In the genomic region with DNA sequence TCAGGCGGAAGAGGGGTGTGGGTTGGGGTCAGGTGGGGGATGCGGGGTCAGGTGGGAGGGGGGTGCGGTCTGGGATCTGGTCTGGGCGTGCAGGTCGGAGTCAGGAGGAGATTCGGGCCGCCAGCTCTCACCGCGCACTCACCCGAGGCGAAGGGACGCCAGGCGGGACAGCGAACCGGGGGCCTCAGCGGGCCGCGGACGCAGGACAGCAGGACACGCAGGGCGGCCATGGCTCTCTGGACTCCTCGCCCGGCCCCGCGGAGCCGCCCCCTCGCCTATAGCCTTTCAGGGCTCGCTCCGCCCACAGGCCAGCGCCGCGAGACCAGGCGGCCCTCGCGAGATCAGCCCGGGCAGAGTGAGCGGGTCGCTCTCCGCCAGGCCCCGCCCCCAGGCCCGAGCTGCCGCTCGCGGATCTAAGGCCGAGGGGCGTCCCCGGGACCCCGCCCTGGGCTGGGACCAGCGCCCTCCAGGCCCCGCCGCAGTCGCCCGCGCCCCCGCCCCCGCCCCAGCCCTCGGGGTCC, we compare ENCODE assay signal across 1 cellular context.
TF ChIP-seq lines count a peak whose summit lies in the region.

A gene (minus strand): TSS at position 251 of the 521 bp plus-strand sequence. CDS start 21 bp downstream, at position 230.

TF ChIP-seq in HepG2, 621 proteins besides CTCF, POLR2A, EP300 and RAD21 (continued from another document and continues in another):
- TF ChIP-seq BRD4 (CRISPR knock-in tag; IDR thresholded peaks at IDR 0.05): peak; percentile 65; the same call in 1 of the 2 replicates
- peak; percentile 80; the same call in 1 of the 2 replicates for TF ChIP-seq ZNF776 (CRISPR knock-in tag; IDR thresholded peaks at IDR 0.05)
- TF ChIP-seq PAWR (CRISPR knock-in tag; IDR thresholded peaks at IDR 0.05; ENCODE audit: borderline replicate concordance): no peak
- peak; percentile 58; the same call in 1 of the 2 replicates for TF ChIP-seq PHF20 (CRISPR knock-in tag; IDR thresholded peaks at IDR 0.05)
- TF ChIP-seq, protein P1, sequence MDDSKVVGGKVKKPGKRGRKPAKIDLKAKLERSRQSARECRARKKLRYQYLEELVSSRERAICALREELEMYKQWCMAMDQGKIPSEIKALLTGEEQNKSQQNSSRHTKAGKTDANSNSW (CRISPR knock-in tag; IDR thresholded peaks at IDR 0.05; ENCODE audit: borderline replicate concordance): no peak
- TF ChIP-seq ZNF788 (CRISPR knock-in tag; IDR thresholded peaks at IDR 0.05; ENCODE audit: borderline replicate concordance): peak; percentile 62; the same call in 1 of the 2 replicates
- peak; percentile 38; the same call in 1 of the 2 replicates for TF ChIP-seq ZNF605 (CRISPR knock-in tag; IDR thresholded peaks at IDR 0.05)
- 0 out of 2 replicates have a peak, but pooled peaks have one; percentile 52 for TF ChIP-seq ZFP62 (CRISPR knock-in tag; IDR thresholded peaks at IDR 0.05)
- TF ChIP-seq, protein P2, sequence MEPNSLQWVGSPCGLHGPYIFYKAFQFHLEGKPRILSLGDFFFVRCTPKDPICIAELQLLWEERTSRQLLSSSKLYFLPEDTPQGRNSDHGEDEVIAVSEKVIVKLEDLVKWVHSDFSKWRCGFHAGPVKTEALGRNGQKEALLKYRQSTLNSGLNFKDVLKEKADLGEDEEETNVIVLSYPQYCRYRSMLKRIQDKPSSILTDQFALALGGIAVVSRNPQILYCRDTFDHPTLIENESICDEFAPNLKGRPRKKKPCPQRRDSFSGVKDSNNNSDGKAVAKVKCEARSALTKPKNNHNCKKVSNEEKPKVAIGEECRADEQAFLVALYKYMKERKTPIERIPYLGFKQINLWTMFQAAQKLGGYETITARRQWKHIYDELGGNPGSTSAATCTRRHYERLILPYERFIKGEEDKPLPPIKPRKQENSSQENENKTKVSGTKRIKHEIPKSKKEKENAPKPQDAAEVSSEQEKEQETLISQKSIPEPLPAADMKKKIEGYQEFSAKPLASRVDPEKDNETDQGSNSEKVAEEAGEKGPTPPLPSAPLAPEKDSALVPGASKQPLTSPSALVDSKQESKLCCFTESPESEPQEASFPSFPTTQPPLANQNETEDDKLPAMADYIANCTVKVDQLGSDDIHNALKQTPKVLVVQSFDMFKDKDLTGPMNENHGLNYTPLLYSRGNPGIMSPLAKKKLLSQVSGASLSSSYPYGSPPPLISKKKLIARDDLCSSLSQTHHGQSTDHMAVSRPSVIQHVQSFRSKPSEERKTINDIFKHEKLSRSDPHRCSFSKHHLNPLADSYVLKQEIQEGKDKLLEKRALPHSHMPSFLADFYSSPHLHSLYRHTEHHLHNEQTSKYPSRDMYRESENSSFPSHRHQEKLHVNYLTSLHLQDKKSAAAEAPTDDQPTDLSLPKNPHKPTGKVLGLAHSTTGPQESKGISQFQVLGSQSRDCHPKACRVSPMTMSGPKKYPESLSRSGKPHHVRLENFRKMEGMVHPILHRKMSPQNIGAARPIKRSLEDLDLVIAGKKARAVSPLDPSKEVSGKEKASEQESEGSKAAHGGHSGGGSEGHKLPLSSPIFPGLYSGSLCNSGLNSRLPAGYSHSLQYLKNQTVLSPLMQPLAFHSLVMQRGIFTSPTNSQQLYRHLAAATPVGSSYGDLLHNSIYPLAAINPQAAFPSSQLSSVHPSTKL (CRISPR knock-in tag; IDR thresholded peaks at IDR 0.05): 0 out of 2 replicates have a peak, but pooled peaks have one; percentile 8
- TF ChIP-seq, protein P3, sequence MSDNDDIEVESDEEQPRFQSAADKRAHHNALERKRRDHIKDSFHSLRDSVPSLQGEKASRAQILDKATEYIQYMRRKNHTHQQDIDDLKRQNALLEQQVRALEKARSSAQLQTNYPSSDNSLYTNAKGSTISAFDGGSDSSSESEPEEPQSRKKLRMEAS (IDR thresholded peaks at IDR 0.05): no peak; the same call in 1 of the 2 replicates
- peak; percentile 46; the same call in 1 of the 2 replicates for TF ChIP-seq NR2C2 (CRISPR knock-in tag; IDR thresholded peaks at IDR 0.05; ENCODE audit: borderline replicate concordance)
- TF ChIP-seq MEIS2 (CRISPR knock-in tag; IDR thresholded peaks at IDR 0.05): 0 out of 2 replicates have a peak, but pooled peaks have one; percentile 24
- TF ChIP-seq FOSL2 (CRISPR knock-in tag; IDR thresholded peaks at IDR 0.05): peak; percentile 42; the same call in 1 of the 2 replicates
- no peak for TF ChIP-seq CREB1 (IDR thresholded peaks at IDR 0.05)
- no peak for TF ChIP-seq CREB1 (CRISPR knock-in tag; IDR thresholded peaks at IDR 0.05)
- TF ChIP-seq SIN3A (IDR thresholded peaks at IDR 0.05; ENCODE audit: borderline replicate concordance, low read depth, low read length): peak; percentile 82; the same call in 1 of the 2 replicates
- peak; percentile 92 for TF ChIP-seq PHF8 (CRISPR knock-in tag; IDR thresholded peaks at IDR 0.05)
- TF ChIP-seq YY1 (IDR thresholded peaks at IDR 0.05; ENCODE audit: insufficient read depth, insufficient replicate concordance, low read depth, low read length): peak; percentile 93
- TF ChIP-seq, protein P4, sequence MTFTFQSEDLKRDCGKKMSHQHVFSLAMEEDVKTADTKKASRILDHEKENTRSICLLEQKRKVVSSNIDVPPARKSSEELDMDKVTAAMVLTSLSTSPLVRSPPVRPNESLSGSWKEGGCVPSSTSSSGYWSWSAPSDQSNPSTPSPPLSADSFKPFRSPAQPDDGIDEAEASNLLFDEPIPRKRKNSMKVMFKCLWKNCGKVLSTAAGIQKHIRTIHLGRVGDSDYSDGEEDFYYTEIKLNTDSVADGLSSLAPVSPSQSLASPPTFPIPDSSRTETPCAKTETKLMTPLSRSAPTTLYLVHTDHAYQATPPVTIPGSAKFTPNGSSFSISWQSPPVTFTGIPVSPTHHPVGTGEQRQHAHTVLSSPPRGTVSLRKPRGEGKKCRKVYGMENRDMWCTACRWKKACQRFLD (CRISPR knock-in tag; IDR thresholded peaks at IDR 0.05; ENCODE audit: borderline replicate concordance): 0 out of 2 replicates have a peak, but pooled peaks have one; percentile 30
- TF ChIP-seq FOXO1 (CRISPR knock-in tag; IDR thresholded peaks at IDR 0.05): peak; percentile 43; the same call in 1 of the 2 replicates
- peak; percentile 92 for TF ChIP-seq POLR2AphosphoS5 (IDR thresholded peaks at IDR 0.05; ENCODE audit: low read depth, low read length)
- peak; percentile 75 for TF ChIP-seq ZFY (CRISPR knock-in tag; IDR thresholded peaks at IDR 0.05)
- no peak for TF ChIP-seq ASH2L (IDR thresholded peaks at IDR 0.05; ENCODE audit: insufficient read length, low read depth, low read length)
- TF ChIP-seq ARNTL (CRISPR knock-in tag; IDR thresholded peaks at IDR 0.05): no peak
- TF ChIP-seq GTF2F1 (IDR thresholded peaks at IDR 0.05; ENCODE audit: low read length): 0 out of 2 replicates have a peak, but pooled peaks have one; percentile 33
- TF ChIP-seq ZSCAN21 (CRISPR knock-in tag; IDR thresholded peaks at IDR 0.05; ENCODE audit: borderline replicate concordance): peak; percentile 60; the same call in 1 of the 2 replicates
- TF ChIP-seq, protein P5, sequence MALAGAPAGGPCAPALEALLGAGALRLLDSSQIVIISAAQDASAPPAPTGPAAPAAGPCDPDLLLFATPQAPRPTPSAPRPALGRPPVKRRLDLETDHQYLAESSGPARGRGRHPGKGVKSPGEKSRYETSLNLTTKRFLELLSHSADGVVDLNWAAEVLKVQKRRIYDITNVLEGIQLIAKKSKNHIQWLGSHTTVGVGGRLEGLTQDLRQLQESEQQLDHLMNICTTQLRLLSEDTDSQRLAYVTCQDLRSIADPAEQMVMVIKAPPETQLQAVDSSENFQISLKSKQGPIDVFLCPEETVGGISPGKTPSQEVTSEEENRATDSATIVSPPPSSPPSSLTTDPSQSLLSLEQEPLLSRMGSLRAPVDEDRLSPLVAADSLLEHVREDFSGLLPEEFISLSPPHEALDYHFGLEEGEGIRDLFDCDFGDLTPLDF (CRISPR knock-in tag; IDR thresholded peaks at IDR 0.05): peak; percentile 60; the same call in 1 of the 2 replicates
- TF ChIP-seq, protein P6, sequence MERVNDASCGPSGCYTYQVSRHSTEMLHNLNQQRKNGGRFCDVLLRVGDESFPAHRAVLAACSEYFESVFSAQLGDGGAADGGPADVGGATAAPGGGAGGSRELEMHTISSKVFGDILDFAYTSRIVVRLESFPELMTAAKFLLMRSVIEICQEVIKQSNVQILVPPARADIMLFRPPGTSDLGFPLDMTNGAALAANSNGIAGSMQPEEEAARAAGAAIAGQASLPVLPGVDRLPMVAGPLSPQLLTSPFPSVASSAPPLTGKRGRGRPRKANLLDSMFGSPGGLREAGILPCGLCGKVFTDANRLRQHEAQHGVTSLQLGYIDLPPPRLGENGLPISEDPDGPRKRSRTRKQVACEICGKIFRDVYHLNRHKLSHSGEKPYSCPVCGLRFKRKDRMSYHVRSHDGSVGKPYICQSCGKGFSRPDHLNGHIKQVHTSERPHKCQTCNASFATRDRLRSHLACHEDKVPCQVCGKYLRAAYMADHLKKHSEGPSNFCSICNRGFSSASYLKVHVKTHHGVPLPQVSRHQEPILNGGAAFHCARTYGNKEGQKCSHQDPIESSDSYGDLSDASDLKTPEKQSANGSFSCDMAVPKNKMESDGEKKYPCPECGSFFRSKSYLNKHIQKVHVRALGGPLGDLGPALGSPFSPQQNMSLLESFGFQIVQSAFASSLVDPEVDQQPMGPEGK (CRISPR knock-in tag; IDR thresholded peaks at IDR 0.05): peak; percentile 55; the same call in 1 of the 2 replicates
- TF ChIP-seq PHB2 (IDR thresholded peaks at IDR 0.05; ENCODE audit: partially characterized antibody): no peak
- peak; percentile 34; the same call in 1 of the 2 replicates for TF ChIP-seq SMAD1 (CRISPR knock-in tag; IDR thresholded peaks at IDR 0.05; ENCODE audit: borderline replicate concordance, low read depth)
- peak; percentile 26 for TF ChIP-seq TEAD3 (CRISPR knock-in tag; optimal IDR thresholded peaks at IDR 0.05; ENCODE audit: borderline replicate concordance)
- TF ChIP-seq, protein P7, sequence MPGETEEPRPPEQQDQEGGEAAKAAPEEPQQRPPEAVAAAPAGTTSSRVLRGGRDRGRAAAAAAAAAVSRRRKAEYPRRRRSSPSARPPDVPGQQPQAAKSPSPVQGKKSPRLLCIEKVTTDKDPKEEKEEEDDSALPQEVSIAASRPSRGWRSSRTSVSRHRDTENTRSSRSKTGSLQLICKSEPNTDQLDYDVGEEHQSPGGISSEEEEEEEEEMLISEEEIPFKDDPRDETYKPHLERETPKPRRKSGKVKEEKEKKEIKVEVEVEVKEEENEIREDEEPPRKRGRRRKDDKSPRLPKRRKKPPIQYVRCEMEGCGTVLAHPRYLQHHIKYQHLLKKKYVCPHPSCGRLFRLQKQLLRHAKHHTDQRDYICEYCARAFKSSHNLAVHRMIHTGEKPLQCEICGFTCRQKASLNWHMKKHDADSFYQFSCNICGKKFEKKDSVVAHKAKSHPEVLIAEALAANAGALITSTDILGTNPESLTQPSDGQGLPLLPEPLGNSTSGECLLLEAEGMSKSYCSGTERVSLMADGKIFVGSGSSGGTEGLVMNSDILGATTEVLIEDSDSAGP (CRISPR knock-in tag; IDR thresholded peaks at IDR 0.05; ENCODE audit: borderline replicate concordance): peak; percentile 64
- no peak for TF ChIP-seq MAFF (IDR thresholded peaks at IDR 0.05; ENCODE audit: low read depth, low read length)
- TF ChIP-seq HNRNPLL (IDR thresholded peaks at IDR 0.05; ENCODE audit: low read depth, low read length, poor library complexity, severe bottlenecking): peak; percentile 6
- no peak for TF ChIP-seq ZKSCAN5 (CRISPR knock-in tag; IDR thresholded peaks at IDR 0.05)
- TF ChIP-seq KDM2A (CRISPR knock-in tag; IDR thresholded peaks at IDR 0.05; ENCODE audit: borderline replicate concordance, low read depth): peak; percentile 72; the same call in 1 of the 2 replicates
- 0 out of 2 replicates have a peak, but pooled peaks have one; percentile 31 for TF ChIP-seq ZNF430 (CRISPR knock-in tag; IDR thresholded peaks at IDR 0.05)
- TF ChIP-seq GATA4 (IDR thresholded peaks at IDR 0.05; ENCODE audit: borderline replicate concordance, low read depth): 0 out of 2 replicates have a peak, but pooled peaks have one; percentile 68
- TF ChIP-seq, protein P8, sequence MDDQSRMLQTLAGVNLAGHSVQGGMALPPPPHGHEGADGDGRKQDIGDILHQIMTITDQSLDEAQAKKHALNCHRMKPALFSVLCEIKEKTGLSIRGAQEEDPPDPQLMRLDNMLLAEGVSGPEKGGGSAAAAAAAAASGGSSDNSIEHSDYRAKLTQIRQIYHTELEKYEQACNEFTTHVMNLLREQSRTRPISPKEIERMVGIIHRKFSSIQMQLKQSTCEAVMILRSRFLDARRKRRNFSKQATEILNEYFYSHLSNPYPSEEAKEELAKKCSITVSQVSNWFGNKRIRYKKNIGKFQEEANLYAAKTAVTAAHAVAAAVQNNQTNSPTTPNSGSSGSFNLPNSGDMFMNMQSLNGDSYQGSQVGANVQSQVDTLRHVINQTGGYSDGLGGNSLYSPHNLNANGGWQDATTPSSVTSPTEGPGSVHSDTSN (CRISPR knock-in tag; IDR thresholded peaks at IDR 0.05; ENCODE audit: borderline replicate concordance): no peak
- TF ChIP-seq HOXD1 (CRISPR knock-in tag; IDR thresholded peaks at IDR 0.05): peak; percentile 50; the same call in 1 of the 2 replicates
- 0 out of 2 replicates have a peak, but pooled peaks have one; percentile 30 for TF ChIP-seq NFKB2 (CRISPR knock-in tag; IDR thresholded peaks at IDR 0.05; ENCODE audit: borderline replicate concordance)
- TF ChIP-seq, protein P9, sequence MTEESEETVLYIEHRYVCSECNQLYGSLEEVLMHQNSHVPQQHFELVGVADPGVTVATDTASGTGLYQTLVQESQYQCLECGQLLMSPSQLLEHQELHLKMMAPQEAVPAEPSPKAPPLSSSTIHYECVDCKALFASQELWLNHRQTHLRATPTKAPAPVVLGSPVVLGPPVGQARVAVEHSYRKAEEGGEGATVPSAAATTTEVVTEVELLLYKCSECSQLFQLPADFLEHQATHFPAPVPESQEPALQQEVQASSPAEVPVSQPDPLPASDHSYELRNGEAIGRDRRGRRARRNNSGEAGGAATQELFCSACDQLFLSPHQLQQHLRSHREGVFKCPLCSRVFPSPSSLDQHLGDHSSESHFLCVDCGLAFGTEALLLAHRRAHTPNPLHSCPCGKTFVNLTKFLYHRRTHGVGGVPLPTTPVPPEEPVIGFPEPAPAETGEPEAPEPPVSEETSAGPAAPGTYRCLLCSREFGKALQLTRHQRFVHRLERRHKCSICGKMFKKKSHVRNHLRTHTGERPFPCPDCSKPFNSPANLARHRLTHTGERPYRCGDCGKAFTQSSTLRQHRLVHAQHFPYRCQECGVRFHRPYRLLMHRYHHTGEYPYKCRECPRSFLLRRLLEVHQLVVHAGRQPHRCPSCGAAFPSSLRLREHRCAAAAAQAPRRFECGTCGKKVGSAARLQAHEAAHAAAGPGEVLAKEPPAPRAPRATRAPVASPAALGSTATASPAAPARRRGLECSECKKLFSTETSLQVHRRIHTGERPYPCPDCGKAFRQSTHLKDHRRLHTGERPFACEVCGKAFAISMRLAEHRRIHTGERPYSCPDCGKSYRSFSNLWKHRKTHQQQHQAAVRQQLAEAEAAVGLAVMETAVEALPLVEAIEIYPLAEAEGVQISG (CRISPR knock-in tag; IDR thresholded peaks at IDR 0.05): peak; percentile 41; the same call in 1 of the 2 replicates
